8 cellular contexts compared by ENCODE assay signal in the genomic region with DNA sequence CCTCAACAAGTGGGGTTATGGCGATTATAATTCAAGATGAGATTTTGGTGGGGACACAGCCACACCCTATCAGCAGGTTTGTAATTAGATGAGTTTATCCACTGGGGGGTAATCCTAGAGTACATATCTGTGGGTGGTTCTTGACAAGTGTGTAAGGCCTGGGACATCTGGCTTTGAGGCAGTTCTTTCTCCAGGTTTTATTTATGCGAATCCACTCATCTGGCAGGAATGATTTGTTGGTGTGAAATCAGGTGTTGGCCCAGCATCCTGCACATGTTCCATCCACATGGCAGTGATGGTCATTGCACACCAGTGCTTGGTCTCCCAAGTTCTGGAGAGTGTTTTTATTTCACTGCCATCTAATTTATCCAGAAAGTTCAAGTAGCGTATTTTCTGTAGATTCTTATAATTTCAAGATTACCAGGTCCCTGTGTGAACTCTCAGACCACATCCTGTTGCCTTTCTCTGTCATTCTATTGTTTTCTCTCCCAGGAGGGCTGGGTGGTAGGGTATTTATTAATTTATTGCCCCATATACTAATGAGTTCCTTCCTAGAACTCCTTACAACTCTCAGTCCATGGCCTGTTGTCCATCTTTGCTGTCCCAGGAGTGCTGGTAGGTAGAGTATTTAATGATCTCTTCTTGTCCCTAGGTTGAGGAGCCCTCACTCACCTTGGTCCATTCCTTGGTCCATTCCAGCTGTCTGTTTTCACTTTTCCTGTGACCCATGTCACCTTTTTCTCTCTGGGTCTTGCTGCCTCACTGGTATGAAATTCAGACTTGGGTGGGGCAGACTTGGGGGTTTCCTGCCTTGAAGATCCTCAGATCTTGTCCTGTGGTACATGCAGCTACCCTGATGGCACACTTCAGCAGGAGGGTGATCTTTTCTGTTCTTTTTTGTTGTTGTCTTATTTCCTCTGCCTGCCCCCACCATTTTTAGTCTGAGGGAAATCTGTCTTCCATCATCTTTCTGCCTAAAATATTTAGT. TPM values are rescaled to one million over a fixed set of nuclear protein-coding genes. Genes with fewer than 3 reads are reported as not detected.
A peak's percentile ranks its signal among the peaks of the same experiment; 100 is the strongest.
DNase-seq lines count a peak whose midpoint lies in the region; ATAC-seq and TF ChIP-seq lines count a peak whose summit lies in the region.

No MANE protein-coding gene starts in this region.

- CTCF ChIA-PET in WTC11 (lab: Charles Lee): no interaction called here

- peak overlapping the region; percentile 72 for H3K27ac Mint-ChIP-seq in HFFc6
- H3K27ac Mint-ChIP-seq in WTC11: peak overlapping the region; percentile 18

- POLR2A ChIA-PET in WTC11 (lab: Charles Lee): no interaction called here

- H3K4me3 Mint-ChIP-seq in HFFc6: no peak overlapping the region
- H3K4me3 Mint-ChIP-seq in WTC11: no peak overlapping the region

- ATAC-seq in GM18861 (IDR thresholded peaks at IDR 0.05; ENCODE audit: unreplicated experiment) (peak; percentile 85), WTC11 (no peak), esophagus mucosa (no peak), GM21717 (IDR thresholded peaks at IDR 0.05; ENCODE audit: unreplicated experiment) (no peak)

- TF ChIP-seq CTCF in HFFc6 (IDR thresholded peaks at IDR 0.05): no peak
- no peak for TF ChIP-seq CTCF in WTC11 (IDR thresholded peaks at IDR 0.05)

- DNase-seq in HFFc6: no peak
- DNase-seq in WTC11 (ENCODE audit: low spot score): no peak
- DNase-seq in kidney tubule cell (ENCODE audit: low spot score): peak; percentile 45
- no peak for DNase-seq in RKO (ENCODE audit: low spot score)
- DNase-seq in erythroblast (lab: John Stamatoyannopoulos, UW): no peak

- H3K36me3 Mint-ChIP-seq in HFFc6 (ENCODE audit: low read depth): peaks cover 67% of the 10 kb centered on the region
- peaks cover 22% of the 10 kb centered on the region for H3K36me3 Mint-ChIP-seq in WTC11

- no peaks in the 10 kb centered on the region for H3K9me3 Mint-ChIP-seq in HFFc6
- peaks cover 4% of the 10 kb centered on the region for H3K9me3 Mint-ChIP-seq in WTC11

- TF ChIP-seq POLR2A in erythroblast (IDR thresholded peaks at IDR 0.05; ENCODE audit: low read length): no peak

- H3K27me3 Mint-ChIP-seq in HFFc6 (ENCODE audit: insufficient read depth): no peaks in the 10 kb centered on the region; the same call in 1 of the 2 replicates
- no peaks in the 10 kb centered on the region for H3K27me3 Mint-ChIP-seq in WTC11 (ENCODE audit: low read depth)

- H3K4me1 Mint-ChIP-seq in HFFc6 (ENCODE audit: low read depth) (peaks cover 59% of the 10 kb centered on the region), WTC11 (peaks cover 31% of the 10 kb centered on the region)

TF ChIP-seq in WTC11, 78 proteins besides CTCF, POLR2A, EP300 and RAD21:
- TF ChIP-seq ETV6 (CRISPR knock-in tag; IDR thresholded peaks at IDR 0.05) (no peak), CBFB (CRISPR knock-in tag; IDR thresholded peaks at IDR 0.05; ENCODE audit: low read depth) (no peak), MAX (CRISPR knock-in tag; IDR thresholded peaks at IDR 0.05) (no peak), ARID4B (CRISPR knock-in tag; IDR thresholded peaks at IDR 0.05; ENCODE audit: borderline replicate concordance) (no peak), GRHL2 (CRISPR knock-in tag; IDR thresholded peaks at IDR 0.05; ENCODE audit: insufficient replicate concordance, severe bottlenecking) (no peak)
- TF ChIP-seq, protein P1, sequence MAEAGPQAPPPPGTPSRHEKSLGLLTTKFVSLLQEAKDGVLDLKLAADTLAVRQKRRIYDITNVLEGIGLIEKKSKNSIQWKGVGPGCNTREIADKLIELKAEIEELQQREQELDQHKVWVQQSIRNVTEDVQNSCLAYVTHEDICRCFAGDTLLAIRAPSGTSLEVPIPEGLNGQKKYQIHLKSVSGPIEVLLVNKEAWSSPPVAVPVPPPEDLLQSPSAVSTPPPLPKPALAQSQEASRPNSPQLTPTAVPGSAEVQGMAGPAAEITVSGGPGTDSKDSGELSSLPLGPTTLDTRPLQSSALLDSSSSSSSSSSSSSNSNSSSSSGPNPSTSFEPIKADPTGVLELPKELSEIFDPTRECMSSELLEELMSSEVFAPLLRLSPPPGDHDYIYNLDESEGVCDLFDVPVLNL (CRISPR knock-in tag; IDR thresholded peaks at IDR 0.05; ENCODE audit: borderline replicate concordance, low read depth): no peak
- TF ChIP-seq, protein P2, sequence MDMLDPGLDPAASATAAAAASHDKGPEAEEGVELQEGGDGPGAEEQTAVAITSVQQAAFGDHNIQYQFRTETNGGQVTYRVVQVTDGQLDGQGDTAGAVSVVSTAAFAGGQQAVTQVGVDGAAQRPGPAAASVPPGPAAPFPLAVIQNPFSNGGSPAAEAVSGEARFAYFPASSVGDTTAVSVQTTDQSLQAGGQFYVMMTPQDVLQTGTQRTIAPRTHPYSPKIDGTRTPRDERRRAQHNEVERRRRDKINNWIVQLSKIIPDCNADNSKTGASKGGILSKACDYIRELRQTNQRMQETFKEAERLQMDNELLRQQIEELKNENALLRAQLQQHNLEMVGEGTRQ (CRISPR knock-in tag; IDR thresholded peaks at IDR 0.05): no peak
- TF ChIP-seq, protein P3, sequence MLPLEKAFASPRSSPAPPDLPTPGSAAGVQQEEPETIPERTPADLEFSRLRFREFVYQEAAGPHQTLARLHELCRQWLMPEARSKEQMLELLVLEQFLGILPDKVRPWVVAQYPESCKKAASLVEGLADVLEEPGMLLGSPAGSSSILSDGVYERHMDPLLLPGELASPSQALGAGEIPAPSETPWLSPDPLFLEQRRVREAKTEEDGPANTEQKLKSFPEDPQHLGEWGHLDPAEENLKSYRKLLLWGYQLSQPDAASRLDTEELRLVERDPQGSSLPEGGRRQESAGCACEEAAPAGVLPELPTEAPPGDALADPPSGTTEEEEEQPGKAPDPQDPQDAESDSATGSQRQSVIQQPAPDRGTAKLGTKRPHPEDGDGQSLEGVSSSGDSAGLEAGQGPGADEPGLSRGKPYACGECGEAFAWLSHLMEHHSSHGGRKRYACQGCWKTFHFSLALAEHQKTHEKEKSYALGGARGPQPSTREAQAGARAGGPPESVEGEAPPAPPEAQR (CRISPR knock-in tag; IDR thresholded peaks at IDR 0.05): no peak
TF ChIP-seq in WTC11: peak in this region for 0.

RNA-seq across cellular contexts. Expression of gene RALA, which starts 10.5 kb away (rescaled TPM):
- total RNA-seq in HFFc6 (2021; fragmentation: NEBNext Ultra II Directional; extraction: Animal tissue kit (Norgen Biotek cat#: 25700)): 10 to 100 TPM; 43.3 to 53.9 (median 45.7) TPM
- total RNA-seq in WTC11 (2021): 57.3 to 59.8 TPM (median 59.3 TPM) in 3 replicates
- 48.2 TPM for total RNA-seq in esophagus mucosa
